25 cellular contexts compared by ENCODE assay signal in the genomic region with DNA sequence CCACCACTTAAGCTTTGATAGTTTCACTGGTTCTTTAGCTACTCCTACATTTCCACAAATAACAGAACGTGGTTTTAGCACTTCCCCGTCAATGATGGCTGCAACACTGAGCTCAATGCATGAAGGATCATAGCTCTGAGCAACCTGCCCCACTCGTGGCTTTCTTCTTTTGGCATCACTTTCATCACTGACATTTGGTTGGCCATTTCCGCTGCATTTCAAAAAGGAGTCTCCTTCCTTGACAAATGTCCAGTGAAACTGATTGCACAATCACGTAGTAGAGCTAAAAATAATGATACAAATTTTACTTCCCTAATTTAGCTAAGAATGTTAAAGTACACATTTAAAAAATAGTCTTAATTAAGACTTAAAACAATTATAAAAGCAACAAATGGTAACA.
DNase-seq lines count a peak whose midpoint lies in the region; ATAC-seq, FAIRE-seq and TF ChIP-seq lines count a peak whose summit lies in the region.
"Had no signal": no experiment of that assay in that cellular context is flagged by ENCODE, and none has a peak within 500 bp of the region (broad histone marks: within the 10 kb centered on the region; RNA-seq: fewer than 3 reads in every experiment).

No MANE protein-coding gene starts in this region.

- no peak for FAIRE-seq in H1 (lab: Jason Lieb, UNC)
- FAIRE-seq: endothelial cell of umbilical vein, GM12878 had no signal

- in situ Hi-C loops in GM13976 (cut with MboI; ENCODE audit: low sequenced_read_pairs, unreplicated experiment) = no loop called here

- H4K20me1 ChIP-seq in H1 (replicated peaks in 1 of 2; ENCODE audit: control insufficient read depth in 1 of 2, insufficient read depth in 2 of 2, low read length in 2 of 2) = no peaks in the 10 kb centered on the region

- TF ChIP-seq EP300 in H1 (IDR thresholded peaks at IDR 0.05; ENCODE audit: borderline replicate concordance in 1 of 2, low read depth in 2 of 2, low read length in 2 of 2) = no peak

- H2BK120ac ChIP-seq in H1 (replicated peaks; ENCODE audit: low read depth, low read length) = no peak overlapping the region

- no peak overlapping the region for H3K23ac ChIP-seq in H1 (ENCODE audit: insufficient read length)

- TF ChIP-seq CTCF in GM13976 (IDR thresholded peaks at IDR 0.05; ENCODE audit: borderline replicate concordance, control extremely low read depth, extremely low read depth, insufficient read depth, missing control alignments) (no peak), H1 (IDR thresholded peaks at IDR 0.05; ENCODE audit: control extremely low read depth in 1 of 3, insufficient read depth in 1 of 3, low read depth in 1 of 3, low read length in 3 of 3) (no peak)

- H3K79me1 ChIP-seq in H1 (ENCODE audit: low read depth, low read length) = no peaks in the 10 kb centered on the region

- H3K36me3 ChIP-seq in H1 (ENCODE audit: control insufficient read depth in 2 of 4, insufficient read depth in 4 of 4, low read length in 3 of 4) = no peaks in the 10 kb centered on the region
- H3K36me3 ChIP-seq: ascending aorta, uterus had no signal

- no peak overlapping the region for H3K27ac ChIP-seq in H1 (ENCODE audit: low read depth, low read length)
- H3K27ac ChIP-seq: ascending aorta, dorsolateral prefrontal cortex, GM23248, uterus had no signal

- no peak overlapping the region for H3K56ac ChIP-seq in H1 (replicated peaks; ENCODE audit: insufficient read length, low read depth, low read length)

- H3K4me3 ChIP-seq in H1 (ENCODE audit: extremely low read depth in 1 of 4, insufficient read depth in 2 of 4, low read depth in 3 of 4, low read length in 4 of 4) = no peak overlapping the region
- H3K4me3 ChIP-seq: ascending aorta, dorsolateral prefrontal cortex, GM12878, GM23248, uterus had no signal

- no peak overlapping the region for H2BK5ac ChIP-seq in H1 (ENCODE audit: low read depth, low read length)

- H3K14ac ChIP-seq in H1 (ENCODE audit: insufficient read length) = no peak overlapping the region

- H2AK5ac ChIP-seq in H1 (ENCODE audit: low read depth, low read length) = no peak overlapping the region

- peak; percentile 5 for DNase-seq in GM13976 (ENCODE audit: low spot score)
- DNase-seq in NOMO-1 treated with DMSO at 0.1 percent for 48 hours (lab: John Stamatoyannopoulos, UW; ENCODE audit: unreplicated experiment) = peak; percentile 95
- DNase-seq in H1 (ENCODE audit: low read depth in 1 of 2, low spot score in 2 of 2) = no peak
- DNase-seq in sciatic nerve (ENCODE audit: low spot score) = peak; percentile 52
- no peak for DNase-seq in NCI-H1417 treated with DMSO at 0.1 percent for 48 hours (lab: John Stamatoyannopoulos, UW)
- no peak for DNase-seq in stimulated activated CD4-positive, alpha-beta T cell treated with anti-CD3 and anti-CD28 coated beads, Interleukin-4, amount 100 ng/mL, for 24 hours
- no peak for DNase-seq in NCI-H345 (lab: John Stamatoyannopoulos, UW)
- DNase-seq: activated CD4-positive, alpha-beta T cell treated with anti-CD3 and anti-CD28 coated beads for 4 hours; CD8-positive, alpha-beta memory T cell; central memory CD4-positive, alpha-beta T cell; DMS79; GM23248; left cardiac atrium; natural killer cell; NCI-H2171; NCI-H526; posterior cingulate gyrus; T-cell had no signal

- H3K4ac ChIP-seq in H1 (replicated peaks; ENCODE audit: insufficient read length, low read depth, low read length) = no peak overlapping the region

- POLR2A ChIA-PET in H1 (lab: Charles Lee; ENCODE audit: partially characterized antibody) = no interaction called here

- H3K18ac ChIP-seq in H1 (ENCODE audit: extremely low read depth, low read length) = no peak overlapping the region

- TF ChIP-seq POLR2A in H1 (IDR thresholded peaks at IDR 0.05; ENCODE audit: control extremely low read depth in 1 of 2, low read depth in 2 of 2, low read length in 2 of 2) = no peak

- H2BK20ac ChIP-seq in H1 (ENCODE audit: low read length) = no peak overlapping the region

- no peak for TF ChIP-seq RAD21 in H1 (IDR thresholded peaks at IDR 0.05 in 1 of 2, conservative IDR thresholded peaks at IDR 0.05 in 1 of 2; ENCODE audit: low read depth in 2 of 2, low read length in 2 of 2)

- CTCF ChIA-PET in H1 (lab: Charles Lee; ENCODE audit: partially characterized antibody) = interaction anchor here (1.2 kb wide), 1 partner anchor 274 kb away, joined by 5 read pairs; no protein-coding TSS in a partner anchor

- no peak overlapping the region for H4K91ac ChIP-seq in H1 (replicated peaks; ENCODE audit: insufficient read length, low read length)

- no peak overlapping the region for H2AFZ ChIP-seq in H1 (ENCODE audit: low read length)
- H2AFZ ChIP-seq: GM23248 had no signal

- intact Hi-C loops in sciatic nerve (cut with DNase I) = no loop called here

- no peak overlapping the region for H3K9ac ChIP-seq in H1 (replicated peaks in 1 of 4; ENCODE audit: extremely low read depth in 1 of 4, low read depth in 3 of 4, low read length in 3 of 4)
- H3K9ac ChIP-seq: GM23248 had no signal

- H2BK12ac ChIP-seq in H1 (ENCODE audit: low read depth, low read length) = no peak overlapping the region

- H3K4me1 ChIP-seq in H1 (replicated peaks in 1 of 4; ENCODE audit: control insufficient read depth in 3 of 4, insufficient read depth in 4 of 4, low read length in 3 of 4) = peaks cover 6 to 27% (median 17%) of the 10 kb centered on the region in 4 experiments
- H3K4me1 ChIP-seq: ascending aorta, uterus had no signal

- 82% methylated on average over 5 of the region's 5 CpGs; no CpG with 5 or more reads in 1 of the 2 experiments for WGBS in H1 (ENCODE audit: extremely low coverage in 1 of 2, insufficient coverage in 1 of 2, insufficient read length in 1 of 2, insufficient replicate concordance in 2 of 2, low coverage in 1 of 2, low lambda C conversion rate in 2 of 2, missing lambda C conversion rate in 1 of 2), 2 experiments

- H3K23me2 ChIP-seq in H1 (ENCODE audit: low read depth, low read length) = no peaks in the 10 kb centered on the region

- H4K8ac ChIP-seq in H1 (ENCODE audit: extremely low read depth, insufficient read depth, low read length) = no peak overlapping the region

- no peaks in the 10 kb centered on the region for H3K79me2 ChIP-seq in H1 (ENCODE audit: control insufficient read depth in 1 of 2, insufficient read depth in 2 of 2, low read length in 2 of 2)

- no peaks in the 10 kb centered on the region; a peak in 1 of 4 replicates for H3K9me3 ChIP-seq in H1 (ENCODE audit: insufficient read depth in 2 of 2, low read depth in 1 of 2, low read length in 1 of 2)
- H3K9me3 ChIP-seq: ascending aorta, uterus had no signal

- ATAC-seq in sciatic nerve = peak; percentile 56
- ATAC-seq in GM21367 (IDR thresholded peaks at IDR 0.05; ENCODE audit: unreplicated experiment) = no peak
- ATAC-seq: GM12878, left cardiac atrium, Right ventricle myocardium inferior, T-cell had no signal

- H3K4me2 ChIP-seq in H1 (ENCODE audit: insufficient read depth in 1 of 2, low read depth in 2 of 2, low read length in 2 of 2) = no peak overlapping the region

- H3K27me3 ChIP-seq in H1 (replicated peaks in 1 of 4; ENCODE audit: control insufficient read depth in 3 of 4, extremely low read depth in 1 of 4, insufficient read depth in 3 of 4, low read length in 3 of 4) = peaks cover 0 to 4% (median 0%) of the 10 kb centered on the region in 4 experiments; a peak in 2 of 7 replicates
- H3K27me3 ChIP-seq: ascending aorta, uterus had no signal

- H2BK15ac ChIP-seq in H1 (ENCODE audit: low read length) = no peak overlapping the region

- H4K5ac ChIP-seq in H1 (ENCODE audit: insufficient read length, low read depth, low read length) = no peak overlapping the region

TF ChIP-seq in H1, 55 proteins besides CTCF, POLR2A, EP300 and RAD21:
- TF ChIP-seq GTF2F1 (IDR thresholded peaks at IDR 0.05; ENCODE audit: borderline replicate concordance, low read depth, low read length) = no peak
- TF ChIP-seq CREB1 (IDR thresholded peaks at IDR 0.05) = no peak
- TF ChIP-seq KDM4A (IDR thresholded peaks at IDR 0.05; ENCODE audit: low read depth, low read length, severe bottlenecking) = no peak
- peak; percentile 55; the same call in 1 of the 2 replicates for TF ChIP-seq CEBPB (IDR thresholded peaks at IDR 0.05; ENCODE audit: low read depth, low read length)
- no peak for TF ChIP-seq TAF7 (optimal IDR thresholded peaks at IDR 0.05; ENCODE audit: borderline replicate concordance, low read depth, low read length)
- no peak for TF ChIP-seq JUND (IDR thresholded peaks at IDR 0.05; ENCODE audit: low read length)
- TF ChIP-seq HDAC2 (IDR thresholded peaks at IDR 0.05; ENCODE audit: borderline replicate concordance in 1 of 2, low read depth in 2 of 2, low read length in 2 of 2) = no peak

Comparison
In these comparisons a context has a peak if more than half of its experiments do, and no peak if none do; other contexts are left out.
1. DNase-seq: peak in GM13976 (single experiment), NOMO-1 treated with DMSO at 0.1 percent for 48 hours (single experiment) and sciatic nerve (single experiment); none in H1 (0 of 2), NCI-H1417 treated with DMSO at 0.1 percent for 48 hours (single experiment), stimulated activated CD4-positive, alpha-beta T cell treated with anti-CD3 and anti-CD28 coated beads, Interleukin-4, amount 100 ng/mL, for 24 hours (single experiment) and NCI-H345 (single experiment).